1 cellular context compared by ENCODE assay signal in the genomic region with DNA sequence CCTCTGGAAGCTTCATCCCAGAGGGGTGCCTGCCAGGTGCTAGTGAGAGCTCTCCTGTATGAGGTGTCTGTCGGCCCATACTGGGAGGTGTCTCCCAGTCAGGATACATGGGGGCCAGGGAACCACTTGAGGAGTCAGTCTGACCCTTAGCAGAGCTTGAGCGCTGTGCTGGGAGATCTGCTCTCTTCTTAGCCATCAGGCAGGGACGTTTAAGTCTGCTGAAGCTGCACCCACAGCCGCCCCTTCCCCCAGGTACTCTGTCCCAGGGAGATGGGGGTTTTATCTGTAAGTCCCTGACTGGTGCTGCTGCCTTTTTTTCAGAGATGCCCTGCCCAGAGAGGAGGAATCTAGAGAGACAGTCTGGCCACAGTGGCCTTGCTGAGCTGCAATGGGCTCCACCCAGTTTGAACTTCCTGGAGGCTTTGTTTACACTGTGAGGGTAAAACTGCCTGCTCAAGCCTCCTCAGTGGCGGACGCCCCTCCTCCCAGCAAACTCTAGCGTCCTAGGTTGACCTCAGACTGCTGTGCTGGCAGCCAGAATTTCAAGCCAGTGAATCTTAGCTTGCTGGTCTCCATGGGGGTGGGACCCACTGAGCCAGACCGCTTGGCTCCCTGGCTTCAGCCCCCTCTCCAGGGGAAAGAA.
TF ChIP-seq lines count a peak whose summit lies in the region.

No MANE protein-coding gene starts in this region.

TF ChIP-seq in HepG2, 621 proteins besides CTCF, POLR2A, EP300 and RAD21 (continued from another document):
- peak; percentile 39; the same call in 1 of the 2 replicates for TF ChIP-seq PITX1 (CRISPR knock-in tag; IDR thresholded peaks at IDR 0.05)
- TF ChIP-seq RXRB (CRISPR knock-in tag; IDR thresholded peaks at IDR 0.05; ENCODE audit: borderline replicate concordance) = peak; percentile 97
- TF ChIP-seq, protein P1, sequence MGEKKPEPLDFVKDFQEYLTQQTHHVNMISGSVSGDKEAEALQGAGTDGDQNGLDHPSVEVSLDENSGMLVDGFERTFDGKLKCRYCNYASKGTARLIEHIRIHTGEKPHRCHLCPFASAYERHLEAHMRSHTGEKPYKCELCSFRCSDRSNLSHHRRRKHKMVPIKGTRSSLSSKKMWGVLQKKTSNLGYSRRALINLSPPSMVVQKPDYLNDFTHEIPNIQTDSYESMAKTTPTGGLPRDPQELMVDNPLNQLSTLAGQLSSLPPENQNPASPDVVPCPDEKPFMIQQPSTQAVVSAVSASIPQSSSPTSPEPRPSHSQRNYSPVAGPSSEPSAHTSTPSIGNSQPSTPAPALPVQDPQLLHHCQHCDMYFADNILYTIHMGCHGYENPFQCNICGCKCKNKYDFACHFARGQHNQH (CRISPR knock-in tag; IDR thresholded peaks at IDR 0.05) = peak; percentile 34; the same call in 1 of the 2 replicates
- peak; percentile 14; the same call in 1 of the 2 replicates for TF ChIP-seq HNF4A (CRISPR knock-in tag; IDR thresholded peaks at IDR 0.05)
- TF ChIP-seq THAP11 (CRISPR knock-in tag; IDR thresholded peaks at IDR 0.05) = 0 out of 2 replicates have a peak, but pooled peaks have one; percentile 33
- TF ChIP-seq, protein P2, sequence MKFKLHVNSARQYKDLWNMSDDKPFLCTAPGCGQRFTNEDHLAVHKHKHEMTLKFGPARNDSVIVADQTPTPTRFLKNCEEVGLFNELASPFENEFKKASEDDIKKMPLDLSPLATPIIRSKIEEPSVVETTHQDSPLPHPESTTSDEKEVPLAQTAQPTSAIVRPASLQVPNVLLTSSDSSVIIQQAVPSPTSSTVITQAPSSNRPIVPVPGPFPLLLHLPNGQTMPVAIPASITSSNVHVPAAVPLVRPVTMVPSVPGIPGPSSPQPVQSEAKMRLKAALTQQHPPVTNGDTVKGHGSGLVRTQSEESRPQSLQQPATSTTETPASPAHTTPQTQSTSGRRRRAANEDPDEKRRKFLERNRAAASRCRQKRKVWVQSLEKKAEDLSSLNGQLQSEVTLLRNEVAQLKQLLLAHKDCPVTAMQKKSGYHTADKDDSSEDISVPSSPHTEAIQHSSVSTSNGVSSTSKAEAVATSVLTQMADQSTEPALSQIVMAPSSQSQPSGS (CRISPR knock-in tag; IDR thresholded peaks at IDR 0.05) = peak; percentile 29; the same call in 1 of the 2 replicates
- TF ChIP-seq ELF1 (CRISPR knock-in tag; IDR thresholded peaks at IDR 0.05) = peak; percentile 58
- TF ChIP-seq, protein P3, sequence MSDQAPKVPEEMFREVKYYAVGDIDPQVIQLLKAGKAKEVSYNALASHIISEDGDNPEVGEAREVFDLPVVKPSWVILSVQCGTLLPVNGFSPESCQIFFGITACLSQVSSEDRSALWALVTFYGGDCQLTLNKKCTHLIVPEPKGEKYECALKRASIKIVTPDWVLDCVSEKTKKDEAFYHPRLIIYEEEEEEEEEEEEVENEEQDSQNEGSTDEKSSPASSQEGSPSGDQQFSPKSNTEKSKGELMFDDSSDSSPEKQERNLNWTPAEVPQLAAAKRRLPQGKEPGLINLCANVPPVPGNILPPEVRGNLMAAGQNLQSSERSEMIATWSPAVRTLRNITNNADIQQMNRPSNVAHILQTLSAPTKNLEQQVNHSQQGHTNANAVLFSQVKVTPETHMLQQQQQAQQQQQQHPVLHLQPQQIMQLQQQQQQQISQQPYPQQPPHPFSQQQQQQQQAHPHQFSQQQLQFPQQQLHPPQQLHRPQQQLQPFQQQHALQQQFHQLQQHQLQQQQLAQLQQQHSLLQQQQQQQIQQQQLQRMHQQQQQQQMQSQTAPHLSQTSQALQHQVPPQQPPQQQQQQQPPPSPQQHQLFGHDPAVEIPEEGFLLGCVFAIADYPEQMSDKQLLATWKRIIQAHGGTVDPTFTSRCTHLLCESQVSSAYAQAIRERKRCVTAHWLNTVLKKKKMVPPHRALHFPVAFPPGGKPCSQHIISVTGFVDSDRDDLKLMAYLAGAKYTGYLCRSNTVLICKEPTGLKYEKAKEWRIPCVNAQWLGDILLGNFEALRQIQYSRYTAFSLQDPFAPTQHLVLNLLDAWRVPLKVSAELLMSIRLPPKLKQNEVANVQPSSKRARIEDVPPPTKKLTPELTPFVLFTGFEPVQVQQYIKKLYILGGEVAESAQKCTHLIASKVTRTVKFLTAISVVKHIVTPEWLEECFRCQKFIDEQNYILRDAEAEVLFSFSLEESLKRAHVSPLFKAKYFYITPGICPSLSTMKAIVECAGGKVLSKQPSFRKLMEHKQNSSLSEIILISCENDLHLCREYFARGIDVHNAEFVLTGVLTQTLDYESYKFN (CRISPR knock-in tag; conservative IDR thresholded peaks at IDR 0.05) = peak; percentile 58; the same call in 1 of the 2 replicates
